Comparison of ENCODE assay signal across 8 cellular contexts in genomic region chr1:226223157-226223785, GRCh38. TPM values are rescaled to one million over a fixed set of nuclear protein-coding genes. Genes with fewer than 3 reads are reported as not detected.
DNase-seq lines count a peak whose midpoint lies in the region; ATAC-seq and TF ChIP-seq lines count a peak whose summit lies in the region.

Gene MIXL1 (plus strand): TSS chr1:226223664. CDS start chr1:226223682, 18 bp downstream.

- H3K36me3 Mint-ChIP-seq in nephron (ENCODE audit: low read depth), result peaks cover 8% of the 10 kb centered on the region

- peaks cover 3% of the 10 kb centered on the region for H3K4me1 Mint-ChIP-seq in nephron

- H3K4me3 Mint-ChIP-seq in nephron, result peak within 1 kb of the TSS; percentile 84 to 85 (median 85)

- peak; percentile 44 for ATAC-seq in GM19455 (IDR thresholded peaks at IDR 0.05; ENCODE audit: unreplicated experiment)
- no peak for ATAC-seq in HG03439 (IDR thresholded peaks at IDR 0.05; ENCODE audit: unreplicated experiment)
- no peak for ATAC-seq in left lobe of liver

- H3K4me3 ChIP-seq in HUES48 (ENCODE audit: low read depth, low read length), result peak within 1 kb of the TSS; percentile 74

- H3K27me3 ChIP-seq in HUES48 (ENCODE audit: control insufficient read depth, insufficient read depth, low read length), result peaks cover 25% of the 10 kb centered on the region

- peaks cover 11% of the 10 kb centered on the region for H3K4me1 ChIP-seq in HUES48 (ENCODE audit: control insufficient read depth, insufficient read depth, low read length)

- H3K36me3 ChIP-seq in HUES48 (ENCODE audit: control insufficient read depth, insufficient read depth, low read length), result no peaks in the 10 kb centered on the region; the same call in 1 of the 2 replicates

- H3K27ac ChIP-seq in HUES48 (ENCODE audit: low read depth, low read length), result peak within 1 kb of the TSS; percentile 63

- no peaks in the 10 kb centered on the region for H3K9me3 ChIP-seq in HUES48 (ENCODE audit: control insufficient read depth, insufficient read depth, low read length)

- peaks cover 54% of the 10 kb centered on the region for H3K27me3 Mint-ChIP-seq in nephron (ENCODE audit: low read depth)

- H3K9me3 Mint-ChIP-seq in nephron, result no peaks in the 10 kb centered on the region

- DNase-seq in EL, result peak; percentile 11
- DNase-seq in dermis blood vessel endothelial cell, result peak; percentile 16
- no peak for DNase-seq in NCI-H226
- no peak for DNase-seq in left lobe of liver (ENCODE audit: low spot score)

- TF ChIP-seq CTCF in nephron (IDR thresholded peaks at IDR 0.05; ENCODE audit: unreplicated experiment in 3 of 3), result no peak

- H3K27ac Mint-ChIP-seq in nephron, result peak within 1 kb of the TSS in 1 of 3 experiments; percentile 22

- H3K9ac ChIP-seq in HUES48 (ENCODE audit: low read depth, low read length), result peak within 1 kb of the TSS; percentile 51; the same call in 1 of the 2 replicates

RNA-seq across cellular contexts. Expression of gene MIXL1, which starts in this region (rescaled TPM):
- total RNA-seq in dermis blood vessel endothelial cell (0.05 TPM in 1 of 2 replicates, not detected in the other), left lobe of liver (not detected)

Comparison
In these comparisons a context has a peak if more than half of its experiments do, and no peak if none do; other contexts are left out.
1. Peak in DNase-seq in dermis blood vessel endothelial cell; RNA of the gene not detected or under 1 TPM.